In genomic region chr14:95349241-95349640, GRCh38 we compare ENCODE assay signal across 24 cellular contexts. TPM values are rescaled to one million over a fixed set of nuclear protein-coding genes. Genes with fewer than 3 reads are reported as not detected.
DNase-seq lines count a peak whose midpoint lies in the region; ATAC-seq, FAIRE-seq and TF ChIP-seq lines count a peak whose summit lies in the region.
"Had no signal": no experiment of that assay in that cellular context is flagged by ENCODE, and none has a peak within 500 bp of the region (broad histone marks: within the 10 kb centered on the region; RNA-seq: fewer than 3 reads in every experiment).

No MANE protein-coding gene starts in this region.

- H3K79me2 ChIP-seq in HepG2 (ENCODE audit: insufficient read depth, low read length) = no peaks in the 10 kb centered on the region

- H3K4me3 ChIP-seq in HepG2 (replicated peaks in 1 of 3; ENCODE audit: insufficient read depth in 1 of 3, low read depth in 2 of 3, low read length in 3 of 3) = no peak overlapping the region
- H3K4me3 ChIP-seq: A549; BLaER1 treated with 17β-estradiol and CSF1 and Interleukin-3, amounts not matched to agents 10 nM and 100 nM; GM23338 had no signal

- no peak overlapping the region for H2AFZ ChIP-seq in HepG2 (ENCODE audit: low read length)

- BruUV-seq in HepG2 (replicated peaks; lab: Mats Ljungman, UMichigan) = no TSS peak

- intact Hi-C loops in HepG2 (cut with micrococcal nuclease; ENCODE audit: unreplicated experiment) = no loop called here

- DNase-seq in activated CD8-positive, alpha-beta memory T cell treated with anti-CD3 and anti-CD28 coated beads, Interleukin-2, amount 50 U/mL, for 48 hours = peak; percentile 0
- DNase-seq in activated CD8-positive, alpha-beta memory T cell treated with anti-CD3 and anti-CD28 coated beads for 24 hours = no peak
- DNase-seq in HepG2 (ENCODE audit: low spot score) (no peak), GM12891 (ENCODE audit: insufficient read length, low spot score) (no peak), foreskin melanocyte (no peak)
- DNase-seq: 8988T; ACHN; AML-193; BE2C; Calu3; CD4-positive, alpha-beta memory T cell; COR-L47; DMS53; DMS79 treated with DMSO at 0.1 percent for 48 hours; GF-D8; H9 had no signal

- CTCF ChIA-PET in HepG2 (lab: Yijun Ruan, JAX; ENCODE audit: low intra/inter-chr PET ratio, low total read pairs) = no interaction called here

- H4K20me1 ChIP-seq in HepG2 (ENCODE audit: insufficient read depth, low read length) = no peaks in the 10 kb centered on the region
- H4K20me1 ChIP-seq: BLaER1 treated with 17β-estradiol and CSF1 and Interleukin-3, amounts not matched to agents 10 nM and 100 nM had no signal

- FAIRE-seq in HepG2 (lab: Jason Lieb, UNC) (no peak), GM12891 (lab: Jason Lieb, UNC) (no peak)
- FAIRE-seq: A549, GM12892, GM19239 had no signal

- ATAC-seq in HepG2 = no peak
- ATAC-seq: A549, HCT116 had no signal

- POLR2A ChIA-PET in HepG2 (lab: Yijun Ruan, JAX) = interaction anchor here (0.7 kb wide), 1 partner anchor 9 kb away, joined by 3 read pairs; no protein-coding TSS in a partner anchor

- H3K27ac ChIP-seq in VCaP = peak overlapping the region; percentile 81
- no peak overlapping the region for H3K27ac ChIP-seq in HepG2 (ENCODE audit: extremely low read length, insufficient read depth, low read length)
- H3K27ac ChIP-seq: A549; BLaER1 treated with 17β-estradiol and CSF1 and Interleukin-3, amounts not matched to agents 10 nM and 100 nM had no signal

- peak overlapping the region; percentile 27; the same call in 1 of the 2 replicates for H3K4me2 ChIP-seq in HepG2 (ENCODE audit: low read depth, low read length)
- H3K4me2 ChIP-seq: A549; BLaER1 treated with 17β-estradiol and CSF1 and Interleukin-3, amounts not matched to agents 10 nM and 100 nM; GM23338 had no signal

- no peak for TF ChIP-seq CTCF in VCaP (conservative IDR thresholded peaks at IDR 0.05)
- TF ChIP-seq CTCF in HepG2 (CRISPR knock-in tag; IDR thresholded peaks at IDR 0.05) = no peak

- TF ChIP-seq POLR2A in HepG2 (IDR thresholded peaks at IDR 0.05; ENCODE audit: insufficient read depth in 1 of 2, low read depth in 2 of 2, low read length in 2 of 2) (no peak), GM12891 (IDR thresholded peaks at IDR 0.05; ENCODE audit: low read depth, low read length) (no peak)

- peaks cover 10% of the 10 kb centered on the region for H3K4me1 ChIP-seq in HepG2 (ENCODE audit: insufficient read depth, low read length)
- H3K4me1 ChIP-seq: A549, BE2C had no signal

- TF ChIP-seq EP300 in HepG2 (IDR thresholded peaks at IDR 0.05; ENCODE audit: low read depth in 2 of 2, low read length in 2 of 2) (no peak), HepG2 (CRISPR knock-in tag; IDR thresholded peaks at IDR 0.05; ENCODE audit: borderline replicate concordance) (no peak)

- no peak for TF ChIP-seq RAD21 in HepG2 (CRISPR knock-in tag; IDR thresholded peaks at IDR 0.05)

- no peaks in the 10 kb centered on the region for H3K36me3 ChIP-seq in HepG2 (replicated peaks in 1 of 2; ENCODE audit: control insufficient read depth in 1 of 2, insufficient read depth in 2 of 2, low read length in 2 of 2)
- H3K36me3 ChIP-seq: BE2C; BLaER1 treated with 17β-estradiol and CSF1 and Interleukin-3, amounts not matched to agents 10 nM and 100 nM had no signal

- no peak overlapping the region for H3K9ac ChIP-seq in HepG2 (ENCODE audit: insufficient read depth, low read depth, low read length)
- H3K9ac ChIP-seq: BLaER1 treated with 17β-estradiol and CSF1 and Interleukin-3, amounts not matched to agents 10 nM and 100 nM had no signal

- 0% methylated on average over 1 of the region's 6 CpGs for WGBS in HepG2 (ENCODE audit: low lambda C conversion rate)

- in situ Hi-C loops in HepG2 (cut with HindIII; ENCODE audit: extremely low pct_ligation_motif_present, low pct_unique_long_range_greater_than_20kb) = no loop called here

- 0 out of 5 replicates have a peak, but pooled peaks cover 0 to 11% of the 10 kb centered on the region in 2 experiments for H3K27me3 ChIP-seq in HepG2 (ENCODE audit: control insufficient read depth in 1 of 2, insufficient read depth in 2 of 2, low read length in 2 of 2)
- H3K27me3 ChIP-seq: BE2C; BLaER1 treated with 17β-estradiol and CSF1 and Interleukin-3, amounts not matched to agents 10 nM and 100 nM had no signal

- no peaks in the 10 kb centered on the region for H3K9me3 ChIP-seq in HepG2 (ENCODE audit: low read length)
- H3K9me3 ChIP-seq: BE2C had no signal

TF ChIP-seq in HepG2, 621 proteins besides CTCF, POLR2A, EP300 and RAD21 (continues in another document):
- TF ChIP-seq ZSCAN21 (CRISPR knock-in tag; IDR thresholded peaks at IDR 0.05; ENCODE audit: borderline replicate concordance) (no peak), AHR (CRISPR knock-in tag; IDR thresholded peaks at IDR 0.05) (no peak), ZKSCAN5 (CRISPR knock-in tag; IDR thresholded peaks at IDR 0.05) (no peak), IKZF5 (CRISPR knock-in tag; IDR thresholded peaks at IDR 0.05) (no peak), PHF5A (CRISPR knock-in tag; IDR thresholded peaks at IDR 0.05; ENCODE audit: low read depth, unreplicated experiment) (no peak), AGO2 (optimal IDR thresholded peaks at IDR 0.05; ENCODE audit: low read depth, low read length) (no peak), MBD4 (IDR thresholded peaks at IDR 0.05; ENCODE audit: borderline replicate concordance, low read length) (no peak), ZNF782 (CRISPR knock-in tag; IDR thresholded peaks at IDR 0.05; ENCODE audit: borderline replicate concordance) (no peak)

TF ChIP-seq in GM12891, 5 proteins besides CTCF, POLR2A, EP300 and RAD21:
- no peak for TF ChIP-seq TAF1 (IDR thresholded peaks at IDR 0.05; ENCODE audit: low read depth, low read length)
- TF ChIP-seq PAX5 (IDR thresholded peaks at IDR 0.05; ENCODE audit: insufficient read depth, low read length, severe bottlenecking) = no peak
- TF ChIP-seq SPI1 (IDR thresholded peaks at IDR 0.05; ENCODE audit: low read depth, low read length) = no peak
- TF ChIP-seq POLR2AphosphoS5 (IDR thresholded peaks at IDR 0.05; ENCODE audit: low read depth, low read length) = no peak
- TF ChIP-seq POU2F2 (IDR thresholded peaks at IDR 0.05; ENCODE audit: low read depth, low read length) = no peak

RNA-seq across cellular contexts. Expression of gene CLMN, which starts 29.5 kb away (rescaled TPM):
- total RNA-seq in HepG2 (2016; rRNA removed; fragmentation: Illumina TruSeq; extraction: Trizol) = 15.1 and 16.2 TPM in 2 replicates
- 4.4 and 5.9 TPM in 2 replicates for total RNA-seq in HepG2 (2016; cell fraction: cytosol; rRNA removed; fragmentation: Illumina TruSeq; extraction: Trizol; ENCODE audit: low read depth)
- total RNA-seq in HepG2 (2016; cell fraction: insoluble cytoplasmic fraction; rRNA removed; fragmentation: Illumina TruSeq; extraction: Trizol) = 13.1 and 14.8 TPM in 2 replicates
- 8.6 and 9.0 TPM in 2 replicates for total RNA-seq in HepG2 (2016; cell fraction: membrane; rRNA removed; fragmentation: Illumina TruSeq; extraction: Trizol)
- 21.4 and 22.0 TPM in 2 replicates for total RNA-seq in HepG2 (2016; cell fraction: nucleus; rRNA removed; fragmentation: Illumina TruSeq; extraction: Trizol)
- 16.4 and 16.7 TPM in 2 replicates for polyA plus RNA-seq in HepG2 (2011; rRNA removed)
- 5.7 and 6.9 TPM in 2 replicates for polyA plus RNA-seq in HepG2 (2011; cell fraction: cytosol; rRNA removed)
- 55.9 and 58.4 TPM in 2 replicates for polyA plus RNA-seq in HepG2 (2011; cell fraction: nucleus; rRNA removed)
- 12.5 and 17.3 TPM in 2 replicates for polyA plus RNA-seq in HepG2 (2012)
- polyA plus RNA-seq in HepG2 (2016; cell fraction: cytosol; fragmentation: Illumina TruSeq; extraction: Trizol; ENCODE audit: low read depth) = 4.6 and 4.9 TPM in 2 replicates
- polyA plus RNA-seq in HepG2 (2016; cell fraction: insoluble cytoplasmic fraction; fragmentation: Illumina TruSeq; extraction: Trizol; ENCODE audit: low read depth) = 10.5 and 11.4 TPM in 2 replicates
- polyA plus RNA-seq in HepG2 (2016; cell fraction: membrane; fragmentation: Illumina TruSeq; extraction: Trizol; ENCODE audit: low read depth) = 7.1 and 7.5 TPM in 2 replicates
- 24.4 and 27.2 TPM in 2 replicates for polyA plus RNA-seq in HepG2 (2016; cell fraction: nucleus; fragmentation: Illumina TruSeq; extraction: Trizol; ENCODE audit: insufficient read depth, low read depth)
- polyA minus RNA-seq in HepG2 (2011; rRNA and poly(A)+ RNA removed; ENCODE audit: low replicate concordance) = 0.51 and 12.1 TPM in 2 replicates
- polyA minus RNA-seq in HepG2 (2011; cell fraction: cytosol; rRNA and poly(A)+ RNA removed) = 8.5 and 10.6 TPM in 2 replicates
- 45.1 and 53.1 TPM in 2 replicates for polyA minus RNA-seq in HepG2 (2011; cell fraction: nucleus; rRNA and poly(A)+ RNA removed)
- 15.1 TPM for polyA plus RNA-seq in GM12891 (2012; ENCODE audit: low read depth, missing spikeins)
- total RNA-seq: G401 had no signal
